6 cellular contexts compared by ENCODE assay signal in the genomic region with DNA sequence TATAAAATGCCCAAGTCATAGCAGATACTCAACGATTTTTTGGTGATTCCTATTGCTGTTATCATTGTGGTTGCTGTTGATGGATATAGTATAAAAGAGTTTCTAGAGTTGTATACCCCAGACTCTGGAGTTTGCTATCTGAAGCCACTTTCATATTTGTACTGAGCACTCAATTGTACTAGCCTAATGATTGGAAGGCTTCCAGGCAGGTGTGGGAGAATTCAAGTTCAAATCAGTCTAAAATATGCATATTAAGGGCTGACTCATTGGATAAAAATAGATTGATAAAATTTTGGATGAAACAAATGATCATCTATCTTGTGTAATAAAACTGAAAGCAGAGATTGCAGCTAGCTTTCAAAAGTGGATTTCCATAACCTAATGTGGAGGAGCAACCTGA.
"Had no signal": no experiment of that assay in that cellular context is flagged by ENCODE, and none has a peak within 500 bp of the region (broad histone marks: within the 10 kb centered on the region; RNA-seq: fewer than 3 reads in every experiment).

No MANE protein-coding gene starts in this region.

- H3K4me3 Mint-ChIP-seq: GM23338, H9, IgD-negative memory B cell had no signal

- ATAC-seq: HepG2 had no signal

- H3K9me3 Mint-ChIP-seq: GM23338, H9 had no signal

- H3K27ac Mint-ChIP-seq: GM23338, H9, IgD-negative memory B cell had no signal

- H3K4me1 Mint-ChIP-seq: GM23338 had no signal

- H3K36me3 Mint-ChIP-seq: IgD-negative memory B cell had no signal

- H3K27ac ChIP-seq: HL-60 had no signal

- DNase-seq: H9, HCEC 1CT had no signal

- H3K27me3 Mint-ChIP-seq: IgD-negative memory B cell had no signal
